In genomic region chr10:48633381-48634197, GRCh38 we compare ENCODE assay signal across 9 cellular contexts. TPM values are rescaled to one million over a fixed set of nuclear protein-coding genes. Genes with fewer than 3 reads are reported as not detected.
DNase-seq lines count a peak whose midpoint lies in the region; ATAC-seq and TF ChIP-seq lines count a peak whose summit lies in the region.
"Had no signal": no experiment of that assay in that cellular context is flagged by ENCODE, and none has a peak within 500 bp of the region (broad histone marks: within the 10 kb centered on the region; RNA-seq: fewer than 3 reads in every experiment).

No MANE protein-coding gene starts in this region.

- TF ChIP-seq POLR2A in prostate gland (IDR thresholded peaks at IDR 0.05) = no peak
- no peak for TF ChIP-seq POLR2A in tibial nerve (IDR thresholded peaks at IDR 0.05)

- H3K4me2 ChIP-seq in MM.1S (ENCODE audit: low read depth, low read length) = peak overlapping the region; percentile 78

- peak overlapping the region; percentile 20 for H3K4me3 Mint-ChIP-seq in activated CD4-positive, alpha-beta memory T cell treated with anti-CD3 and anti-CD28 coated beads, Interleukin-2, amount 10 ng/mL, durations not matched to agents 7 days and 5 days
- no peak overlapping the region for H3K4me3 Mint-ChIP-seq in activated CD4-positive, alpha-beta memory T cell treated with anti-CD3 and anti-CD28 coated beads for 36 hours
- H3K4me3 Mint-ChIP-seq in stimulated activated naive B cell treated with anti-CD40 and anti-IgM and Interleukin-4, amounts not matched to agents 10 μg/mL and 1 μg/mL and 100 μg/mL, for 72 hours = peak overlapping the region; percentile 39 to 54

- H3K9me3 ChIP-seq in MM.1S (replicated peaks; ENCODE audit: insufficient read depth, low read length) (no peaks in the 10 kb centered on the region), prostate gland (no peaks in the 10 kb centered on the region), tibial nerve (no peaks in the 10 kb centered on the region)

- H3K9me2 ChIP-seq in MM.1S (replicated peaks; ENCODE audit: insufficient read depth, low read length) = no peaks in the 10 kb centered on the region

- H3K36me3 Mint-ChIP-seq in activated CD4-positive, alpha-beta memory T cell treated with anti-CD3 and anti-CD28 coated beads, Interleukin-2, amount 10 ng/mL, durations not matched to agents 7 days and 5 days (ENCODE audit: low read depth) = no peaks in the 10 kb centered on the region
- no peaks in the 10 kb centered on the region for H3K36me3 Mint-ChIP-seq in activated CD4-positive, alpha-beta memory T cell treated with anti-CD3 and anti-CD28 coated beads for 36 hours
- H3K36me3 Mint-ChIP-seq in stimulated activated naive B cell treated with anti-CD40 and anti-IgM and Interleukin-4, amounts not matched to agents 10 μg/mL and 1 μg/mL and 100 μg/mL, for 72 hours = peaks cover 5 to 13% of the 10 kb centered on the region in 2 donors

- CTCF ChIA-PET in activated CD4-positive, alpha-beta memory T cell treated with anti-CD3 and anti-CD28 coated beads, Interleukin-2, amount 10 ng/mL, durations not matched to agents 7 days and 5 days (lab: Charles Lee) = interaction anchor here (0.7 to 3.4 kb wide), 3 partner anchors 18 to 113 kb away, joined by 3 to 42 read pairs (median 4); no protein-coding TSS in a partner anchor
- CTCF ChIA-PET in activated CD4-positive, alpha-beta memory T cell treated with anti-CD3 and anti-CD28 coated beads for 36 hours (lab: Charles Lee) = interaction anchor here (0.7 to 2.3 kb wide), 4 partner anchors 9 to 26 kb away, joined by 3 to 20 read pairs (median 6); no protein-coding TSS in a partner anchor

- peak overlapping the region; percentile 42 for H2AFZ ChIP-seq in MM.1S (ENCODE audit: low read length)

- H3K4me1 ChIP-seq in MM.1S (ENCODE audit: low read length) (peaks cover 53% of the 10 kb centered on the region), prostate gland (replicated peaks) (no peaks in the 10 kb centered on the region), tibial nerve (peaks cover 0 to 6% (median 0%) of the 10 kb centered on the region in 4 donors)

- DNase-seq in activated CD4-positive, alpha-beta memory T cell treated with anti-CD3 and anti-CD28 coated beads, Interleukin-2, amount 10 ng/mL, durations not matched to agents 7 days and 5 days = no peak
- no peak for DNase-seq in activated CD4-positive, alpha-beta memory T cell treated with anti-CD3 and anti-CD28 coated beads for 36 hours
- peak; percentile 63 for DNase-seq in MM.1S
- no peak for DNase-seq in stimulated activated naive B cell treated with anti-CD40 and anti-IgM and Interleukin-4, amounts not matched to agents 10 μg/mL and 1 μg/mL and 100 μg/mL, for 72 hours
- DNase-seq in prostate gland (ENCODE audit: low spot score) = no peak
- DNase-seq in tibial nerve (ENCODE audit: low spot score in 2 of 2) = no peak
- no peak for DNase-seq in activated effector memory CD4-positive, alpha-beta T cell treated with Interleukin-2 at 50 U/mL for 16 hours
- DNase-seq: stimulated activated CD4-positive, alpha-beta T cell treated with anti-CD3 and anti-CD28 coated beads, Interleukin-4, amount 100 ng/mL, for 24 hours had no signal

- no peak for TF ChIP-seq EP300 in tibial nerve (IDR thresholded peaks at IDR 0.05)

- H3K9ac ChIP-seq in MM.1S (ENCODE audit: low read length) = no peak overlapping the region

- intact Hi-C loops in activated CD4-positive, alpha-beta memory T cell treated with anti-CD3 and anti-CD28 coated beads for 36 hours (cut with micrococcal nuclease) = no loop called here
- intact Hi-C loops in prostate gland (cut with DNase I) = no loop called here

- peaks cover 31% of the 10 kb centered on the region for H3K4me1 Mint-ChIP-seq in activated CD4-positive, alpha-beta memory T cell treated with anti-CD3 and anti-CD28 coated beads, Interleukin-2, amount 10 ng/mL, durations not matched to agents 7 days and 5 days
- H3K4me1 Mint-ChIP-seq in activated CD4-positive, alpha-beta memory T cell treated with anti-CD3 and anti-CD28 coated beads for 36 hours (ENCODE audit: low read depth) = peaks cover 23% of the 10 kb centered on the region
- H3K4me1 Mint-ChIP-seq in stimulated activated naive B cell treated with anti-CD40 and anti-IgM and Interleukin-4, amounts not matched to agents 10 μg/mL and 1 μg/mL and 100 μg/mL, for 72 hours = peaks cover 29 to 48% of the 10 kb centered on the region in 2 donors

- peaks cover 10% of the 10 kb centered on the region for H3K27me3 Mint-ChIP-seq in activated CD4-positive, alpha-beta memory T cell treated with anti-CD3 and anti-CD28 coated beads, Interleukin-2, amount 10 ng/mL, durations not matched to agents 7 days and 5 days
- peaks cover 25% of the 10 kb centered on the region for H3K27me3 Mint-ChIP-seq in activated CD4-positive, alpha-beta memory T cell treated with anti-CD3 and anti-CD28 coated beads for 36 hours
- peaks cover 43 to 60% of the 10 kb centered on the region in 2 donors for H3K27me3 Mint-ChIP-seq in stimulated activated naive B cell treated with anti-CD40 and anti-IgM and Interleukin-4, amounts not matched to agents 10 μg/mL and 1 μg/mL and 100 μg/mL, for 72 hours

- H3K27me3 ChIP-seq in MM.1S (replicated peaks; ENCODE audit: insufficient read depth, low read length) (no peaks in the 10 kb centered on the region), prostate gland (replicated peaks; ENCODE audit: insufficient read depth) (no peaks in the 10 kb centered on the region), tibial nerve (no peaks in the 10 kb centered on the region)

- POLR2A ChIA-PET in activated CD4-positive, alpha-beta memory T cell treated with anti-CD3 and anti-CD28 coated beads, Interleukin-2, amount 10 ng/mL, durations not matched to agents 7 days and 5 days (lab: Charles Lee) = interaction anchor here (0.9 to 1.4 kb wide), 3 partner anchors 9 to 14 kb away, joined by 3 to 6 read pairs (median 4); no protein-coding TSS in a partner anchor
- POLR2A ChIA-PET in activated CD4-positive, alpha-beta memory T cell treated with anti-CD3 and anti-CD28 coated beads for 36 hours (lab: Charles Lee) = no interaction called here

- H3K9me3 Mint-ChIP-seq in activated CD4-positive, alpha-beta memory T cell treated with anti-CD3 and anti-CD28 coated beads, Interleukin-2, amount 10 ng/mL, durations not matched to agents 7 days and 5 days = no peaks in the 10 kb centered on the region
- H3K9me3 Mint-ChIP-seq in activated CD4-positive, alpha-beta memory T cell treated with anti-CD3 and anti-CD28 coated beads for 36 hours = no peaks in the 10 kb centered on the region
- peaks cover 0 to 3% of the 10 kb centered on the region in 2 donors for H3K9me3 Mint-ChIP-seq in stimulated activated naive B cell treated with anti-CD40 and anti-IgM and Interleukin-4, amounts not matched to agents 10 μg/mL and 1 μg/mL and 100 μg/mL, for 72 hours

- H3K27ac ChIP-seq in MM.1S (ENCODE audit: low read length) = peak overlapping the region; percentile 85
- no peak overlapping the region for H3K27ac ChIP-seq in prostate gland
- H3K27ac ChIP-seq in tibial nerve = no peak overlapping the region

- TF ChIP-seq CTCF in MM.1S (IDR thresholded peaks at IDR 0.05; ENCODE audit: low read length) (no peak), prostate gland (IDR thresholded peaks at IDR 0.05) (no peak), tibial nerve (IDR thresholded peaks at IDR 0.05) (no peak)

- peak; percentile 36 for ATAC-seq in HG02759 (IDR thresholded peaks at IDR 0.05; ENCODE audit: unreplicated experiment)
- ATAC-seq in stimulated activated naive B cell treated with anti-CD40 and anti-IgM and Interleukin-4, amounts not matched to agents 10 μg/mL and 1 μg/mL and 100 μg/mL, for 72 hours (replicated peaks) = peak; percentile 24 to 25

- WGBS in prostate gland = 82% methylated on average over 4 of the region's 4 CpGs
- 85 to 87% methylated on average over 4 of the region's 4 CpGs for WGBS in tibial nerve, 2 donors

- no peaks in the 10 kb centered on the region for H3K36me3 ChIP-seq in MM.1S (replicated peaks; ENCODE audit: insufficient read depth, low read length)
- no peaks in the 10 kb centered on the region for H3K36me3 ChIP-seq in prostate gland
- H3K36me3 ChIP-seq in tibial nerve = no peaks in the 10 kb centered on the region

- peak overlapping the region; percentile 73 for H3K27ac Mint-ChIP-seq in activated CD4-positive, alpha-beta memory T cell treated with anti-CD3 and anti-CD28 coated beads, Interleukin-2, amount 10 ng/mL, durations not matched to agents 7 days and 5 days
- no peak overlapping the region for H3K27ac Mint-ChIP-seq in activated CD4-positive, alpha-beta memory T cell treated with anti-CD3 and anti-CD28 coated beads for 36 hours
- H3K27ac Mint-ChIP-seq in stimulated activated naive B cell treated with anti-CD40 and anti-IgM and Interleukin-4, amounts not matched to agents 10 μg/mL and 1 μg/mL and 100 μg/mL, for 72 hours = peak overlapping the region; percentile 15

- H4K20me1 ChIP-seq in MM.1S (ENCODE audit: insufficient read depth, low read length) = no peaks in the 10 kb centered on the region

- H3F3A ChIP-seq in MM.1S (ENCODE audit: insufficient read depth, low read length) = peaks cover 19% of the 10 kb centered on the region

- H3K4me3 ChIP-seq in MM.1S (ENCODE audit: low read length) (peak overlapping the region; percentile 18; the same call in 1 of the 2 replicates), prostate gland (no peak overlapping the region), tibial nerve (no peak overlapping the region)

- H3K79me2 ChIP-seq in MM.1S (ENCODE audit: low read length) = no peaks in the 10 kb centered on the region

RNA-seq across cellular contexts. Expression of gene ARHGAP22, which starts 28.7 kb away (rescaled TPM):
- total RNA-seq in activated CD4-positive, alpha-beta memory T cell treated with anti-CD3 and anti-CD28 coated beads, Interleukin-2, amount 10 ng/mL, durations not matched to agents 7 days and 5 days = under 1 TPM in 1 of 2 experiments, not detected in 1; 0.25 TPM
- total RNA-seq in activated CD4-positive, alpha-beta memory T cell treated with anti-CD3 and anti-CD28 coated beads for 36 hours = not detected
- total RNA-seq in prostate gland (1 to 10 TPM; 4.4 to 8.6 TPM), tibial nerve (10 to 100 TPM in 3 of 4 donors, 1 to 10 TPM in 1; 7.7 to 16.5 (median 14.3) TPM)

RNA-seq across cellular contexts. Expression of gene WDFY4, which starts 51.1 kb away (rescaled TPM):
- total RNA-seq in activated CD4-positive, alpha-beta memory T cell treated with anti-CD3 and anti-CD28 coated beads, Interleukin-2, amount 10 ng/mL, durations not matched to agents 7 days and 5 days = under 1 TPM in 1 of 2 experiments, not detected in 1; 0.08 TPM
- total RNA-seq in activated CD4-positive, alpha-beta memory T cell treated with anti-CD3 and anti-CD28 coated beads for 36 hours = not detected
- total RNA-seq in prostate gland (1 to 10 TPM in 1 of 2 donors, under 1 TPM in 1; 0.59 to 5.7 TPM), tibial nerve (10 to 100 TPM in 2 of 4 donors, 1 to 10 TPM in 2; 5.0 to 16.5 (median 8.8) TPM)

Comparison
In these comparisons a context has a peak if more than half of its experiments do, and no peak if none do; other contexts are left out.
1. RNA of gene ARHGAP22, which starts 28.7 kb away (total RNA-seq): 7.7 to 16.5 TPM in tibial nerve and 4.4 to 8.6 TPM in prostate gland; 0.25 TPM in activated CD4-positive, alpha-beta memory T cell treated with anti-CD3 and anti-CD28 coated beads, Interleukin-2, amount 10 ng/mL, durations not matched to agents 7 days and 5 days and not detected in activated CD4-positive, alpha-beta memory T cell treated with anti-CD3 and anti-CD28 coated beads for 36 hours; every median in the first group is over 4 times any median in the second.